9 cellular contexts compared by ENCODE assay signal in the genomic region with DNA sequence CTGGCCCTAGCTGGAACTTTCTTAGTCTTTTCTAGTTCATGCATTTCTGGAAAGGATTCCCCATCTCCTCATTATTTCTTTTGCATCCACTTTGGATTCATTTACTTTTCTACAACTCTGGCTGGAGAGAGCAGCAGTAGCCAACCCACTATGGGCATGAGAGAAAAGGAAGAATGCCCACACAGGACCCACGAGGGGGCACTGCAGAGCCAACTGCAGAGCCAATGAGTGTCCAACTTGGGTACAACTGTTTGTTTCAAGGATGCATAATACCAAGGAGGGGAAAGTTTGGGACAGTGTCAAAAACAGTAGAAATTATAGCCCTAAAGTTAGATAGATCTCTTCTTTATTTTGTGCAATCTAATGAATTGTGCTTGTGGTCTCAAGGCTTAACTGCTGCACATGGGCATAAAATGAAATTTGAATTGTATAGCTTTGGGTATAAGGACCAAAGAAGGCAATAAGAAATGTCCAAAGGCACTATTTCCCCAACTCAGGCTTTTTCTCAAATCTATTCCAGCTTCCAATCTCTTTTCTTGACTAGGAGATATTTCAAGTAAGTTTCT.
DNase-seq lines count a peak whose midpoint lies in the region; ATAC-seq and TF ChIP-seq lines count a peak whose summit lies in the region.
"Had no signal": no experiment of that assay in that cellular context is flagged by ENCODE, and none has a peak within 500 bp of the region (broad histone marks: within the 10 kb centered on the region; RNA-seq: fewer than 3 reads in every experiment).

No MANE protein-coding gene starts in this region.

- H3K4me3 ChIP-seq in fibroblast of the aortic adventitia (ENCODE audit: low read depth, low read length), result no peak overlapping the region

- ATAC-seq in GM21528 (IDR thresholded peaks at IDR 0.05; ENCODE audit: low FRiP score, unreplicated experiment), result no peak

- H3K4me1 Mint-ChIP-seq in T-helper 2 cell treated with Interferon-gamma antibody and Interleukin-4, amounts not matched to agents 5 μg/mL and 100 μg/mL, for 36 hours (ENCODE audit: low read depth), result no peaks in the 10 kb centered on the region

- H3K27me3 Mint-ChIP-seq in T-helper 2 cell treated with Interferon-gamma antibody and Interleukin-4, amounts not matched to agents 5 μg/mL and 100 μg/mL, for 36 hours (ENCODE audit: low read depth), result no peaks in the 10 kb centered on the region

- H3K4me3 Mint-ChIP-seq in T-helper 2 cell treated with Interferon-gamma antibody and Interleukin-4, amounts not matched to agents 5 μg/mL and 100 μg/mL, for 36 hours, result no peak overlapping the region

- no peaks in the 10 kb centered on the region for H3K36me3 Mint-ChIP-seq in T-helper 2 cell treated with Interferon-gamma antibody and Interleukin-4, amounts not matched to agents 5 μg/mL and 100 μg/mL, for 36 hours (ENCODE audit: low read depth)

- H3K27ac Mint-ChIP-seq in T-helper 2 cell treated with Interferon-gamma antibody and Interleukin-4, amounts not matched to agents 5 μg/mL and 100 μg/mL, for 36 hours, result no peak overlapping the region

- H3K9me3 Mint-ChIP-seq in T-helper 2 cell treated with Interferon-gamma antibody and Interleukin-4, amounts not matched to agents 5 μg/mL and 100 μg/mL, for 36 hours, result no peaks in the 10 kb centered on the region

- DNase-seq in SKM-1 treated with dmso at 0.1 percent for 144 hours (lab: John Stamatoyannopoulos, UW; ENCODE audit: unreplicated experiment) (peak; percentile 36), SKM-1 (lab: John Stamatoyannopoulos, UW; ENCODE audit: unreplicated experiment) (no peak), NCI-H69 (lab: John Stamatoyannopoulos, UW) (peak; percentile 27), fibroblast of the aortic adventitia (ENCODE audit: low read depth) (peak; percentile 52), superior temporal gyrus (ENCODE audit: extremely low spot score) (peak; percentile 74)
- no peak for DNase-seq in T-helper 2 cell treated with Interferon-gamma antibody and Interleukin-4, amounts not matched to agents 5 μg/mL and 100 μg/mL, for 36 hours (ENCODE audit: low spot score)
- no peak for DNase-seq in activated CD4-positive, alpha-beta T cell treated with anti-CD3 and anti-CD28 coated beads, Interleukin-2, amount 50 U/mL, for 4 hours
- DNase-seq: Caco-2 had no signal

- TF ChIP-seq CTCF in fibroblast of the aortic adventitia (IDR thresholded peaks at IDR 0.05; ENCODE audit: insufficient read depth, low read length), result peak; percentile 62

Comparison
In these comparisons a context has a peak if more than half of its experiments do, and no peak if none do; other contexts are left out.
1. DNase-seq: peak in SKM-1 treated with dmso at 0.1 percent for 144 hours (single experiment), NCI-H69 (single experiment), fibroblast of the aortic adventitia (single experiment) and superior temporal gyrus (single experiment); none in SKM-1 (single experiment), T-helper 2 cell treated with Interferon-gamma antibody and Interleukin-4, amounts not matched to agents 5 μg/mL and 100 μg/mL, for 36 hours (single experiment) and activated CD4-positive, alpha-beta T cell treated with anti-CD3 and anti-CD28 coated beads, Interleukin-2, amount 50 U/mL, for 4 hours (0 of 2).